35 cellular contexts compared by ENCODE assay signal in genomic region chr7:135899458-135899857, GRCh38.
"Had no signal": no experiment of that assay in that cellular context is flagged by ENCODE, and none has a peak within 500 bp of the region (broad histone marks: within the 10 kb centered on the region; RNA-seq: fewer than 3 reads in every experiment).

No MANE protein-coding gene starts in this region.

- H3K27me3 ChIP-seq: adrenal gland, body of pancreas, brain microvascular endothelial cell, breast epithelium had no signal

- H3K27me3 Mint-ChIP-seq: activated B cell treated with CpG ODN at 0.5 μM for 24 hours; activated CD4-positive, alpha-beta memory T cell treated with anti-CD3 and anti-CD28 coated beads for 36 hours; activated CD4-positive, alpha-beta T cell treated with anti-CD3 and anti-CD28 coated beads, Interleukin-2, amount 10 ng/mL, durations not matched to agents 24 days and 14 days; activated CD8-positive, alpha-beta T cell treated with anti-CD3 and anti-CD28 coated beads for 36 hours; activated naive CD8-positive, alpha-beta T cell treated with anti-CD3 and anti-CD28 coated beads for 36 hours; activated T-helper 17 cell treated with anti-CD3 and anti-CD28 coated beads, Interleukin-2, amount 50 U/mL, for 72 hours had no signal

- DNase-seq: activated B cell treated with CpG ODN at 0.5 μM for 24 hours; activated CD4-positive, alpha-beta memory T cell treated with anti-CD3 and anti-CD28 coated beads for 36 hours; activated CD4-positive, alpha-beta T cell treated with anti-CD3 and anti-CD28 coated beads for 4 hours; activated CD4-positive, alpha-beta T cell treated with anti-CD3 and anti-CD28 coated beads, Interleukin-2, amount 10 ng/mL, durations not matched to agents 24 days and 14 days; activated CD4-positive, alpha-beta T cell treated with anti-CD3 and anti-CD28 coated beads, Interleukin-2, amount 50 U/mL, for 1 hour; activated CD4-positive, alpha-beta T cell treated with anti-CD3 and anti-CD28 coated beads, Interleukin-2, amount 50 U/mL, for 4 hours; activated CD4-positive, CD25-positive, alpha-beta regulatory T cell treated with anti-CD3 and anti-CD28 coated beads, Interleukin-2, amount 50 U/mL, for 72 hours; activated CD8-positive, alpha-beta memory T cell treated with anti-CD3 and anti-CD28 coated beads, Interleukin-2, amount 50 U/mL, for 4 hours; activated CD8-positive, alpha-beta T cell treated with anti-CD3 and anti-CD28 coated beads for 36 hours; activated effector memory CD4-positive, alpha-beta T cell treated with anti-CD3 and anti-CD28 coated beads, Interleukin-2, amount 50 U/mL, for 16 hours; activated gamma-delta T cell treated with Interleukin-2 at 50 U/mL for 16 hours; activated naive CD4-positive, alpha-beta T cell; activated naive CD4-positive, alpha-beta T cell treated with anti-CD3 and anti-CD28 coated beads for 36 hours; activated naive CD4-positive, alpha-beta T cell treated with anti-CD3 and anti-CD28 coated beads, Interleukin-2, amount 50 U/mL, for 16 hours; activated naive CD8-positive, alpha-beta T cell treated with anti-CD3 and anti-CD28 coated beads for 36 hours; activated T-cell treated with anti-CD3 and anti-CD28 coated beads for 4 hours; activated T-cell treated with anti-CD3 and anti-CD28 coated beads, Interleukin-2, amount 50 U/mL, for 1 hour; activated T-cell treated with anti-CD3 and anti-CD28 coated beads, Interleukin-2, amount 50 U/mL, for 4 hours; activated T-cell treated with anti-CD3 and anti-CD28 coated beads, Interleukin-2, amount 50 U/mL, for 72 hours; adrenal gland; amniotic stem cell; aorta; body of pancreas; brain microvascular endothelial cell; central memory CD4-positive, alpha-beta T cell; T-helper 2 cell; T-helper 9 cell had no signal

- H3K27ac Mint-ChIP-seq: activated B cell treated with CpG ODN at 0.5 μM for 24 hours; activated CD4-positive, alpha-beta memory T cell treated with anti-CD3 and anti-CD28 coated beads for 36 hours; activated CD4-positive, alpha-beta T cell treated with anti-CD3 and anti-CD28 coated beads, Interleukin-2, amount 10 ng/mL, durations not matched to agents 24 days and 14 days; activated CD8-positive, alpha-beta T cell treated with anti-CD3 and anti-CD28 coated beads for 36 hours; activated naive CD4-positive, alpha-beta T cell treated with anti-CD3 and anti-CD28 coated beads for 36 hours; activated naive CD4-positive, alpha-beta T cell treated with anti-CD3 and anti-CD28 coated beads, Interleukin-2, amount 50 U/mL, for 72 hours; activated naive CD8-positive, alpha-beta T cell treated with anti-CD3 and anti-CD28 coated beads for 36 hours; activated T-cell treated with anti-CD3 and anti-CD28 coated beads, Interleukin-2, amount 50 U/mL, for 72 hours; activated T-helper 1 cell treated with anti-CD3 and anti-CD28 coated beads, Interleukin-12 subunit alpha, Interleukin-12 subunit beta, Interleukin-2, Interleukin-4 antibody, amounts not matched to agents 30 ng/mL and 10 ng/mL and 1 ng/mL, durations not matched to agents 14 hours and 24 hours and 36 hours; activated T-helper 17 cell treated with anti-CD3 and anti-CD28 coated beads, Interleukin-2, amount 50 U/mL, for 72 hours; T-helper 2 cell treated with Interferon-gamma antibody and Interleukin-4, amounts not matched to agents 5 μg/mL and 100 μg/mL, for 36 hours had no signal

- H3K4me1 Mint-ChIP-seq: activated B cell treated with CpG ODN at 0.5 μM for 24 hours; activated CD4-positive, alpha-beta T cell treated with anti-CD3 and anti-CD28 coated beads, Interleukin-2, amount 10 ng/mL, durations not matched to agents 24 days and 14 days; activated naive CD8-positive, alpha-beta T cell treated with anti-CD3 and anti-CD28 coated beads for 36 hours had no signal

- H3K4me3 Mint-ChIP-seq: activated B cell treated with CpG ODN at 0.5 μM for 24 hours; activated CD4-positive, alpha-beta memory T cell treated with anti-CD3 and anti-CD28 coated beads for 36 hours; activated CD4-positive, alpha-beta T cell treated with anti-CD3 and anti-CD28 coated beads, Interleukin-2, amount 10 ng/mL, durations not matched to agents 24 days and 14 days; activated CD8-positive, alpha-beta T cell treated with anti-CD3 and anti-CD28 coated beads for 36 hours; activated naive CD4-positive, alpha-beta T cell treated with anti-CD3 and anti-CD28 coated beads for 36 hours; activated naive CD8-positive, alpha-beta T cell treated with anti-CD3 and anti-CD28 coated beads for 36 hours; activated T-cell treated with anti-CD3 and anti-CD28 coated beads, Interleukin-2, amount 50 U/mL, for 4 hours; activated T-cell treated with anti-CD3 and anti-CD28 coated beads, Interleukin-2, amount 50 U/mL, for 72 hours; activated T-helper 1 cell treated with anti-CD3 and anti-CD28 coated beads, Interleukin-12 subunit alpha, Interleukin-12 subunit beta, Interleukin-2, Interleukin-4 antibody, amounts not matched to agents 30 ng/mL and 10 ng/mL and 1 ng/mL, durations not matched to agents 14 hours and 24 hours and 36 hours; activated T-helper 17 cell treated with anti-CD3 and anti-CD28 coated beads, Interleukin-2, amount 50 U/mL, for 72 hours; T-helper 2 cell treated with Interferon-gamma antibody and Interleukin-4, amounts not matched to agents 5 μg/mL and 100 μg/mL, for 36 hours had no signal

- H3K27ac ChIP-seq: adrenal gland, body of pancreas, brain microvascular endothelial cell, breast epithelium, VCaP had no signal

- ATAC-seq: activated CD8-positive, alpha-beta T cell treated with anti-CD3 and anti-CD28 coated beads for 36 hours; activated naive CD4-positive, alpha-beta T cell treated with anti-CD3 and anti-CD28 coated beads, Interleukin-2, amount 50 U/mL, for 72 hours; activated T-cell treated with anti-CD3 and anti-CD28 coated beads, Interleukin-2, amount 50 U/mL, for 4 hours; activated T-cell treated with anti-CD3 and anti-CD28 coated beads, Interleukin-2, amount 50 U/mL, for 72 hours; activated T-helper 17 cell treated with anti-CD3 and anti-CD28 coated beads, Interleukin-2, amount 50 U/mL, for 72 hours; body of pancreas had no signal

- FAIRE-seq: astrocyte, TTC549 had no signal

- H3K4me3 ChIP-seq: adrenal gland, body of pancreas, breast epithelium had no signal

- H3K36me3 ChIP-seq: adrenal gland, brain microvascular endothelial cell, breast epithelium had no signal

- H3K4me1 ChIP-seq: adrenal gland, body of pancreas, breast epithelium had no signal

- H3K9me3 ChIP-seq: adrenal gland, body of pancreas, breast epithelium had no signal

- H3K9me3 Mint-ChIP-seq: activated B cell treated with CpG ODN at 0.5 μM for 24 hours; activated CD4-positive, alpha-beta memory T cell treated with anti-CD3 and anti-CD28 coated beads for 36 hours; activated CD4-positive, alpha-beta T cell treated with anti-CD3 and anti-CD28 coated beads, Interleukin-2, amount 10 ng/mL, durations not matched to agents 24 days and 14 days; activated CD8-positive, alpha-beta T cell treated with anti-CD3 and anti-CD28 coated beads for 36 hours; activated naive CD4-positive, alpha-beta T cell treated with anti-CD3 and anti-CD28 coated beads for 36 hours; activated naive CD8-positive, alpha-beta T cell treated with anti-CD3 and anti-CD28 coated beads for 36 hours; activated T-cell treated with anti-CD3 and anti-CD28 coated beads, Interleukin-2, amount 50 U/mL, for 4 hours; activated T-helper 1 cell treated with anti-CD3 and anti-CD28 coated beads, Interleukin-12 subunit alpha, Interleukin-12 subunit beta, Interleukin-2, Interleukin-4 antibody, amounts not matched to agents 30 ng/mL and 10 ng/mL and 1 ng/mL, durations not matched to agents 14 hours and 24 hours and 36 hours; T-helper 2 cell treated with Interferon-gamma antibody and Interleukin-4, amounts not matched to agents 5 μg/mL and 100 μg/mL, for 36 hours had no signal

- H3K36me3 Mint-ChIP-seq: activated CD4-positive, alpha-beta memory T cell treated with anti-CD3 and anti-CD28 coated beads for 36 hours; activated naive CD4-positive, alpha-beta T cell treated with anti-CD3 and anti-CD28 coated beads, Interleukin-2, amount 50 U/mL, for 72 hours; activated naive CD8-positive, alpha-beta T cell treated with anti-CD3 and anti-CD28 coated beads for 36 hours had no signal
